8 cellular contexts compared by ENCODE assay signal in the genomic region with DNA sequence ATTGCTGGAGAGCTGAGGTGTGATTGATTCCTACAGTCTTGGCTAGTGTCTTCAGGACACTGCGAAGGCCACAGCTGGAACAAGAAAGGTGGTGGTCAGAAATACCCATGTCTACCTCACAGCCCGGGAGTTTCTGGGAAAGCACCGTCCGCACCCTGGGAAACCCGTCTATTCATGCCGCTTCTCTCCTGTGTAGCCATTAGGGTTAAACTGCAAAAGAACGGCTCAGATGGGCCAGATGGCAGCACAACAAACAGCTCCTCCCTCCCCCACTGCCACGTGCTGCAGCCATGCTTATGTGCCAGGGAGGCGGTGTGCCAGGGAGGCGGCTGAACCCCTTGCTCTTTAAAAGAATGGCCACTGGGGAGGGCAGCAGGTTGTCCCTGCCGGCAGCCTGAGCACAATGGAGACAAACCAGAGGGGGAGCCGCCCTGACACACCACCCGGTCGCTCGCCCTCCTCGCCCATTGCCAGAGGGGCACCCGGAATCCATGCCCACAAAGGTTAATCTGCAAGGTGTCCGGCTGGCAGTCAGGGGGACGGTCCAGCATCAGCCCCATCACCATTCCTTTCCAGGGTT.
DNase-seq lines count a peak whose midpoint lies in the region; ATAC-seq and TF ChIP-seq lines count a peak whose summit lies in the region.

No MANE protein-coding gene starts in this region.

- POLR2A ChIA-PET in naive thymus-derived CD8-positive, alpha-beta T cell (lab: Charles Lee), result interaction anchor here (0.9 to 5.5 kb wide), 9 partner anchors 9 to 82 kb away, joined by 3 to 24 read pairs (median 4); no protein-coding TSS in a partner anchor

- 24% methylated on average over 19 of the region's 19 CpGs for WGBS in esophagus muscularis mucosa

- H3K4me1 Mint-ChIP-seq in naive thymus-derived CD8-positive, alpha-beta T cell, result peaks cover 56 to 95% (median 90%) of the 10 kb centered on the region in 4 donors

- H3K36me3 ChIP-seq in WERI-Rb-1 (no peaks in the 10 kb centered on the region; the same call in 1 of the 2 replicates), esophagus muscularis mucosa (no peaks in the 10 kb centered on the region)

- H3K27ac ChIP-seq in WERI-Rb-1 (peak overlapping the region; percentile 68), esophagus muscularis mucosa (replicated peaks in 1 of 4) (peak overlapping the region; percentile 52 to 71 (median 66))

- peak overlapping the region; percentile 58 to 84 (median 76) for H3K4me3 Mint-ChIP-seq in naive thymus-derived CD8-positive, alpha-beta T cell

- H3K4me1 ChIP-seq in esophagus muscularis mucosa, result peaks cover 44 to 83% (median 74%) of the 10 kb centered on the region in 4 donors

- DNase-seq in DMS53 (lab: John Stamatoyannopoulos, UW), result peak; percentile 89
- peak; percentile 72 for DNase-seq in NAMALWA (ENCODE audit: low spot score)
- DNase-seq in WERI-Rb-1, result peak; percentile 74
- no peak for DNase-seq in esophagus muscularis mucosa (ENCODE audit: extremely low spot score)
- peak in 2 of 10 donors; percentile 34 to 35 for DNase-seq in naive thymus-derived CD8-positive, alpha-beta T cell
- DNase-seq in GM20000 (ENCODE audit: low spot score), result no peak
- DNase-seq in HuH-7 (ENCODE audit: low spot score), result no peak

- intact Hi-C loops in esophagus muscularis mucosa (cut with DNase I), result loop anchor here (5.0 kb wide), 1 partner anchor 65 kb away; a partner anchor contains a TSS

- no peak for TF ChIP-seq EP300 in esophagus muscularis mucosa (IDR thresholded peaks at IDR 0.05)

- TF ChIP-seq CTCF in WERI-Rb-1 (IDR thresholded peaks at IDR 0.05; ENCODE audit: low read depth, low read length) (no peak), esophagus muscularis mucosa (IDR thresholded peaks at IDR 0.05) (no peak), GM20000 (IDR thresholded peaks at IDR 0.05; ENCODE audit: extremely low read depth, missing control alignments) (no peak)

- peak overlapping the region; percentile 60 to 95 (median 84) for H3K27ac Mint-ChIP-seq in naive thymus-derived CD8-positive, alpha-beta T cell

- H3K9me3 Mint-ChIP-seq in naive thymus-derived CD8-positive, alpha-beta T cell, result no peaks in the 10 kb centered on the region

- H3K4me3 ChIP-seq in WERI-Rb-1 (ENCODE audit: low read depth, low read length), result peak overlapping the region; percentile 31
- H3K4me3 ChIP-seq in esophagus muscularis mucosa, result peak overlapping the region; percentile 51 to 62 (median 58)

- no peaks in the 10 kb centered on the region for H3K27me3 Mint-ChIP-seq in naive thymus-derived CD8-positive, alpha-beta T cell

- H3K9me3 ChIP-seq in WERI-Rb-1 (ENCODE audit: severe bottlenecking) (no peaks in the 10 kb centered on the region), esophagus muscularis mucosa (no peaks in the 10 kb centered on the region)

- ATAC-seq in naive thymus-derived CD8-positive, alpha-beta T cell, result peak; percentile 54 to 60
- no peak for ATAC-seq in GM19397 (IDR thresholded peaks at IDR 0.05; ENCODE audit: unreplicated experiment)

- TF ChIP-seq POLR2A in esophagus muscularis mucosa (IDR thresholded peaks at IDR 0.05; ENCODE audit: low read depth), result no peak

- H3K36me3 Mint-ChIP-seq in naive thymus-derived CD8-positive, alpha-beta T cell, result peaks cover 0 to 10% (median 0%) of the 10 kb centered on the region in 3 donors

- H3K27me3 ChIP-seq in WERI-Rb-1 (ENCODE audit: insufficient read depth, low read depth, severe bottlenecking) (no peaks in the 10 kb centered on the region), esophagus muscularis mucosa (no peaks in the 10 kb centered on the region)

Comparison
In these comparisons a context has a peak if more than half of its experiments do, and no peak if none do; other contexts are left out.
1. DNase-seq: peak in DMS53 (single experiment), NAMALWA (single experiment) and WERI-Rb-1 (single experiment); none in esophagus muscularis mucosa (single experiment), GM20000 (single experiment) and HuH-7 (single experiment).